ENCODE assay signal across 9 cellular contexts in genomic region chr3:49928511-49929017, GRCh38. TPM values are rescaled to one million over a fixed set of nuclear protein-coding genes. Genes with fewer than 3 reads are reported as not detected.
DNase-seq lines count a peak whose midpoint lies in the region; ATAC-seq, FAIRE-seq and TF ChIP-seq lines count a peak whose summit lies in the region.
"Had no signal": no experiment of that assay in that cellular context is flagged by ENCODE, and none has a peak within 500 bp of the region (broad histone marks: within the 10 kb centered on the region; RNA-seq: fewer than 3 reads in every experiment).

No MANE protein-coding gene starts in this region.

- DNase-seq in HAP-1 (ENCODE audit: low spot score in 2 of 2) (no peak), small intestine (peak; percentile 91), amniotic stem cell (lab: John Stamatoyannopoulos, UW) (no peak), SIG-M5 treated with dmso at 0.1 percent for 504 hours (lab: John Stamatoyannopoulos, UW; ENCODE audit: unreplicated experiment) (no peak), C1 segment of cervical spinal cord (lab: John Stamatoyannopoulos, UW) (no peak)
- DNase-seq: dermis blood vessel endothelial cell had no signal

- H3K27me3 ChIP-seq in HAP-1 (ENCODE audit: low read depth) (no peaks in the 10 kb centered on the region), iPS-18a (ENCODE audit: control insufficient read depth, insufficient read depth, low read length) (no peaks in the 10 kb centered on the region), small intestine (ENCODE audit: control insufficient read depth in 2 of 2, insufficient read depth in 2 of 2, low read length in 2 of 2) (no peaks in the 10 kb centered on the region)

- in situ Hi-C loops in HAP-1 (cut with MboI; ENCODE audit: low sequenced_read_pairs) = no loop called here

- no peak overlapping the region for H3K27ac ChIP-seq in iPS-18a (ENCODE audit: low read length)
- H3K27ac ChIP-seq in small intestine (ENCODE audit: low read depth in 1 of 2, low read length in 1 of 2) = peak overlapping the region; percentile 72 to 90

- WGBS in small intestine, 3 donors = 14 to 66% (median 45%) methylated on average over 5 of the region's 5 CpGs

- ATAC-seq in GM21423 (IDR thresholded peaks at IDR 0.05; ENCODE audit: unreplicated experiment) = no peak

- H3K4me3 ChIP-seq in HAP-1 (peak overlapping the region; percentile 47), WI38 (ENCODE audit: low read depth, low read length) (peak overlapping the region; percentile 91; the same call in 1 of the 2 replicates), iPS-18a (ENCODE audit: low read length) (peak overlapping the region; percentile 89), small intestine (ENCODE audit: low read depth in 1 of 2, low read length in 2 of 2) (peak overlapping the region in 1 of 2 donors; percentile 18)

- no peak overlapping the region for H3K9ac ChIP-seq in iPS-18a (ENCODE audit: low read length)

- no peak for FAIRE-seq in small intestine (lab: Jason Lieb, UNC)

- no peaks in the 10 kb centered on the region for H3K36me3 ChIP-seq in HAP-1 (replicated peaks)
- H3K36me3 ChIP-seq in iPS-18a (ENCODE audit: control insufficient read depth, low read depth, low read length) = no peaks in the 10 kb centered on the region
- no peaks in the 10 kb centered on the region for H3K36me3 ChIP-seq in small intestine (ENCODE audit: control insufficient read depth in 2 of 2, insufficient read depth in 2 of 2, low read length in 2 of 2)

- TF ChIP-seq CTCF in WI38 (IDR thresholded peaks at IDR 0.05; ENCODE audit: low read depth, low read length) = no peak

- H3K9me3 ChIP-seq in HAP-1 = no peaks in the 10 kb centered on the region
- H3K9me3 ChIP-seq in iPS-18a (ENCODE audit: control insufficient read depth, low read depth, low read length) = no peaks in the 10 kb centered on the region
- no peaks in the 10 kb centered on the region for H3K9me3 ChIP-seq in small intestine (ENCODE audit: control insufficient read depth, low read depth)

- H3K4me1 ChIP-seq in HAP-1 (peaks cover 17% of the 10 kb centered on the region), iPS-18a (ENCODE audit: control insufficient read depth, low read depth, low read length) (peaks cover 11% of the 10 kb centered on the region), small intestine (ENCODE audit: control insufficient read depth in 2 of 2, insufficient read depth in 1 of 2, low read depth in 1 of 2, low read length in 1 of 2) (peaks cover 0 to 7% of the 10 kb centered on the region in 2 donors)

RNA-seq across cellular contexts. Expression of gene MON1A, which starts 1.0 kb away (rescaled TPM):
- polyA plus RNA-seq in small intestine = 10 to 100 TPM; 28.6 to 48.1 (median 31.2) TPM

RNA-seq across cellular contexts. Expression of gene RBM6, which starts 11.4 kb away (rescaled TPM):
- 100 to 1,000 TPM in 2 of 3 donors, 10 to 100 TPM in 1; 61.0 to 409 (median 207) TPM for polyA plus RNA-seq in small intestine

RNA-seq across cellular contexts. Expression of gene MST1R, which starts 24.9 kb away (rescaled TPM):
- 100 to 1,000 TPM in 2 of 3 donors, 10 to 100 TPM in 1; 50.3 to 145 (median 119) TPM for polyA plus RNA-seq in small intestine

RNA-seq across cellular contexts. Expression of gene CAMKV, which starts 58.9 kb away (rescaled TPM):
- polyA plus RNA-seq in small intestine = under 1 TPM in 2 of 3 donors, not detected in 1; 0.15 to 0.81 TPM
